Comparison of ENCODE assay signal across 31 cellular contexts in the genomic region with DNA sequence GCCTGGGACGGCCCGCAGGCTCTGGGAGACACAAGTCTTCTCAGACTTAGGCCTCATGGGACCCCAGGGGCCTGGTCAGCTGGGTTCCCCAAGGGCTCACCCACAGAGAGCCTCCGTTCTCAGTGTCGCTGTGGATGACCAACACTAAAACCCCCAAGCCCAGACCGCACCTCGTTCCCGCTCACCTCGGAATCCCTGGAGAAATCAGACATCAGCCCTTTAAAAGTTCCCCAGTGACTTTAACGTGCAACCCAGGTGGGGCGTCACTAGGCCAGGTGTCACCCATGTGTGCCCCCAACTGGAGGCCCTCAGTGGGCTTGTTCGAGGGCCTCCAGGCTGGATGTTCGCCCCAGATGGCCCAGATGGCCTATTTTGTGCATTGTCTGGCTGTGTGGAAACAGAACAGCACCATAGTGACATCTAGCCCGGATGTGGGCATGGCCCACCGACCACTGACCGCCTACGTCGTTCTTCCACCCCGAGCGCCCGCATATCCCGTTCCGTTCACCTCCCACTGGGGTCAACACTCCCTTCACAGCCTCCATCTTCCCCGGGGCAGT. TPM values are rescaled to one million over a fixed set of nuclear protein-coding genes. Genes with fewer than 3 reads are reported as not detected.
"Had no signal": no experiment of that assay in that cellular context is flagged by ENCODE, and none has a peak within 500 bp of the region (broad histone marks: within the 10 kb centered on the region; RNA-seq: fewer than 3 reads in every experiment).

No MANE protein-coding gene starts in this region.

- H3K36me3 ChIP-seq: esophagus squamous epithelium, pancreas, suprapubic skin, tibial artery had no signal

- H3K4me2 ChIP-seq: smooth muscle cell had no signal

- H3K27me3 ChIP-seq: esophagus squamous epithelium, pancreas, suprapubic skin, tibial artery had no signal

- ATAC-seq: activated T-helper 17 cell treated with anti-CD3 and anti-CD28 coated beads, Interleukin-2, amount 50 U/mL, for 72 hours; left cardiac atrium; left ventricle myocardium superior; pancreas had no signal

- DNase-seq: activated CD4-positive, alpha-beta T cell treated with anti-CD3 and anti-CD28 coated beads for 48 hours; activated CD4-positive, alpha-beta T cell treated with anti-CD3 and anti-CD28 coated beads, Interleukin-2, amount 50 U/mL, for 48 hours; activated CD8-positive, alpha-beta memory T cell treated with anti-CD3 and anti-CD28 coated beads, Interleukin-2, amount 50 U/mL, for 48 hours; activated gamma-delta T cell treated with Interleukin-2 at 50 U/mL for 16 hours; activated naive CD4-positive, alpha-beta T cell treated with anti-CD3 and anti-CD28 coated beads, Interleukin-2, amount 50 U/mL, for 16 hours; activated T-cell treated with anti-CD3 and anti-CD28 coated beads, Interleukin-2, amount 50 U/mL, for 24 hours; amygdala; caudate nucleus; dermis blood vessel endothelial cell; effector CD4-positive, alpha-beta T cell; esophagus squamous epithelium; foreskin melanocyte; left cardiac atrium; left ventricle myocardium superior; mammary epithelial cell; nephron progenitor cell; nucleus accumbens; pancreas; psoas muscle; stimulated activated CD4-positive, alpha-beta T cell treated with anti-CD3 and anti-CD28 coated beads, Interleukin-15, amount 100 ng/mL, for 24 hours; stimulated activated CD4-positive, alpha-beta T cell treated with anti-CD3 and anti-CD28 coated beads, Interleukin-2, amount 100 ng/mL, for 24 hours; stimulated activated naive CD4-positive, alpha-beta T cell; tibial artery had no signal

- H3K4me3 ChIP-seq: esophagus squamous epithelium, pancreas, psoas muscle, smooth muscle cell, suprapubic skin, tibial artery had no signal

- H3K27ac ChIP-seq: epithelial cell of prostate, esophagus squamous epithelium, pancreas, psoas muscle, suprapubic skin, tibial artery had no signal

- FAIRE-seq: endometrium, keratinocyte, pancreas had no signal

- H3K9me3 ChIP-seq: esophagus squamous epithelium, pancreas, psoas muscle, suprapubic skin, tibial artery had no signal

- H3K4me1 ChIP-seq: esophagus squamous epithelium, pancreas, psoas muscle, suprapubic skin, tibial artery had no signal

RNA-seq across cellular contexts. Expression of a gene that starts 52.3 kb away (rescaled TPM):
- total RNA-seq: left ventricle myocardium superior, mucosa of gallbladder, ureter had no signal
